ENCODE assay signal across 37 cellular contexts in the genomic region with DNA sequence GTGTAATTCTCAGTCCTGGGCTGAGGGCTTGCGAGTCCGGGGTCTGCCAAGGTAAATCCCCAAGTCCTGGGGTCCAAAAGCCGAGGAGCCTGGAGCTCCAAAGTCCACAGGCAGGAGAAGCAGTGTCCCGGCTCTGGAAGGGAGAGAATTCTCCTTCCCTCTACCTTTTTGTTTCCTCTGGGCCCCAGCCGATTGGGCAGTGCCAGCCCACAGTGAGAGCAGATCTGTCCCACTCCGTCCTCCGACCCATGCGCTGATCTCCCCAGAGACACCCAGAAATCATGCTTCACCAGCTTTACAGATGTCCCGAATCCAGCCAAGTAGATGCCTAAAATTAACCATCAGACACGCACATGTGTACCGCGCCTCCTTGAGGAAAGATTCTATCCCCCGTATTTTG. TPM values are rescaled to one million over a fixed set of nuclear protein-coding genes. Genes with fewer than 3 reads are reported as not detected.
"Had no signal": no experiment of that assay in that cellular context is flagged by ENCODE, and none has a peak within 500 bp of the region (broad histone marks: within the 10 kb centered on the region; RNA-seq: fewer than 3 reads in every experiment).

No MANE protein-coding gene starts in this region.

- H3K36me3 Mint-ChIP-seq: activated CD4-positive, alpha-beta memory T cell treated with anti-CD3 and anti-CD28 coated beads for 36 hours; activated naive CD4-positive, alpha-beta T cell treated with anti-CD3 and anti-CD28 coated beads, Interleukin-2, amount 50 U/mL, for 72 hours; activated naive CD8-positive, alpha-beta T cell treated with anti-CD3 and anti-CD28 coated beads for 36 hours; brain had no signal

- H3K27me3 ChIP-seq: adrenal gland, ascending aorta, cardiac muscle cell had no signal

- H3K27ac ChIP-seq: adrenal gland, ascending aorta, cardiac muscle cell, VCaP had no signal

- H3K9me3 ChIP-seq: adrenal gland, ascending aorta had no signal

- H3K27ac Mint-ChIP-seq: activated B cell treated with CpG ODN at 0.5 μM for 24 hours; activated CD4-positive, alpha-beta memory T cell treated with anti-CD3 and anti-CD28 coated beads for 36 hours; activated CD4-positive, alpha-beta T cell treated with anti-CD3 and anti-CD28 coated beads, Interleukin-2, amount 10 ng/mL, durations not matched to agents 24 days and 14 days; activated CD8-positive, alpha-beta T cell treated with anti-CD3 and anti-CD28 coated beads for 36 hours; activated naive CD4-positive, alpha-beta T cell treated with anti-CD3 and anti-CD28 coated beads for 36 hours; activated naive CD4-positive, alpha-beta T cell treated with anti-CD3 and anti-CD28 coated beads, Interleukin-2, amount 50 U/mL, for 72 hours; activated naive CD8-positive, alpha-beta T cell treated with anti-CD3 and anti-CD28 coated beads for 36 hours; activated T-cell treated with anti-CD3 and anti-CD28 coated beads, Interleukin-2, amount 50 U/mL, for 72 hours; activated T-helper 1 cell treated with anti-CD3 and anti-CD28 coated beads, Interleukin-12 subunit alpha, Interleukin-12 subunit beta, Interleukin-2, Interleukin-4 antibody, amounts not matched to agents 30 ng/mL and 10 ng/mL and 1 ng/mL, durations not matched to agents 14 hours and 24 hours and 36 hours; activated T-helper 17 cell treated with anti-CD3 and anti-CD28 coated beads, Interleukin-2, amount 50 U/mL, for 72 hours; brain; T-helper 1 cell treated with Interleukin-12 subunit alpha and Interleukin-12 subunit beta and Interleukin-4 antibody, amounts not matched to agents 30 μg/mL and 1 μg/mL, for 36 hours; T-helper 2 cell treated with Interferon-gamma antibody and Interleukin-4, amounts not matched to agents 5 μg/mL and 100 μg/mL, for 36 hours had no signal

- H3K27me3 Mint-ChIP-seq: activated CD4-positive, alpha-beta memory T cell treated with anti-CD3 and anti-CD28 coated beads for 36 hours; activated CD8-positive, alpha-beta T cell treated with anti-CD3 and anti-CD28 coated beads for 36 hours; central memory CD8-positive, alpha-beta T cell had no signal

- DNase-seq: activated B cell treated with CpG ODN at 0.5 μM for 24 hours; activated CD4-positive, alpha-beta memory T cell treated with anti-CD3 and anti-CD28 coated beads for 36 hours; activated CD4-positive, alpha-beta T cell treated with anti-CD3 and anti-CD28 coated beads for 4 hours; activated CD4-positive, alpha-beta T cell treated with anti-CD3 and anti-CD28 coated beads, Interleukin-2, amount 10 ng/mL, durations not matched to agents 24 days and 14 days; activated CD4-positive, alpha-beta T cell treated with anti-CD3 and anti-CD28 coated beads, Interleukin-2, amount 50 U/mL, for 1 hour; activated CD4-positive, alpha-beta T cell treated with anti-CD3 and anti-CD28 coated beads, Interleukin-2, amount 50 U/mL, for 4 hours; activated CD4-positive, CD25-positive, alpha-beta regulatory T cell treated with anti-CD3 and anti-CD28 coated beads, Interleukin-2, amount 50 U/mL, for 72 hours; activated CD8-positive, alpha-beta memory T cell treated with anti-CD3 and anti-CD28 coated beads, Interleukin-2, amount 50 U/mL, for 4 hours; activated CD8-positive, alpha-beta T cell treated with anti-CD3 and anti-CD28 coated beads for 36 hours; activated effector memory CD4-positive, alpha-beta T cell treated with anti-CD3 and anti-CD28 coated beads, Interleukin-2, amount 50 U/mL, for 16 hours; activated gamma-delta T cell treated with Interleukin-2 at 50 U/mL for 16 hours; activated naive CD4-positive, alpha-beta T cell; activated naive CD4-positive, alpha-beta T cell treated with anti-CD3 and anti-CD28 coated beads for 36 hours; activated naive CD4-positive, alpha-beta T cell treated with anti-CD3 and anti-CD28 coated beads, Interleukin-2, amount 50 U/mL, for 16 hours; activated naive CD8-positive, alpha-beta T cell treated with anti-CD3 and anti-CD28 coated beads for 36 hours; activated T-cell treated with anti-CD3 and anti-CD28 coated beads for 4 hours; activated T-cell treated with anti-CD3 and anti-CD28 coated beads, Interleukin-2, amount 50 U/mL, for 1 hour; activated T-cell treated with anti-CD3 and anti-CD28 coated beads, Interleukin-2, amount 50 U/mL, for 4 hours; activated T-cell treated with anti-CD3 and anti-CD28 coated beads, Interleukin-2, amount 50 U/mL, for 72 hours; adrenal gland; amniotic stem cell; anterior cingulate cortex; caudate nucleus; T-helper 1 cell; T-helper 2 cell; T-helper 9 cell had no signal

- H3K9me3 Mint-ChIP-seq: activated B cell treated with CpG ODN at 0.5 μM for 24 hours; activated CD4-positive, alpha-beta memory T cell treated with anti-CD3 and anti-CD28 coated beads for 36 hours; activated CD4-positive, alpha-beta T cell treated with anti-CD3 and anti-CD28 coated beads, Interleukin-2, amount 10 ng/mL, durations not matched to agents 24 days and 14 days; activated CD8-positive, alpha-beta T cell treated with anti-CD3 and anti-CD28 coated beads for 36 hours; activated naive CD4-positive, alpha-beta T cell treated with anti-CD3 and anti-CD28 coated beads for 36 hours; activated naive CD4-positive, alpha-beta T cell treated with anti-CD3 and anti-CD28 coated beads, Interleukin-2, amount 50 U/mL, for 72 hours; activated naive CD8-positive, alpha-beta T cell treated with anti-CD3 and anti-CD28 coated beads for 36 hours; activated T-cell treated with anti-CD3 and anti-CD28 coated beads, Interleukin-2, amount 50 U/mL, for 4 hours; activated T-cell treated with anti-CD3 and anti-CD28 coated beads, Interleukin-2, amount 50 U/mL, for 72 hours; activated T-helper 1 cell treated with anti-CD3 and anti-CD28 coated beads, Interleukin-12 subunit alpha, Interleukin-12 subunit beta, Interleukin-2, Interleukin-4 antibody, amounts not matched to agents 30 ng/mL and 10 ng/mL and 1 ng/mL, durations not matched to agents 14 hours and 24 hours and 36 hours; activated T-helper 17 cell treated with anti-CD3 and anti-CD28 coated beads, Interleukin-2, amount 50 U/mL, for 72 hours; central memory CD8-positive, alpha-beta T cell; T-helper 1 cell treated with Interleukin-12 subunit alpha and Interleukin-12 subunit beta and Interleukin-4 antibody, amounts not matched to agents 30 μg/mL and 1 μg/mL, for 36 hours; T-helper 2 cell treated with Interferon-gamma antibody and Interleukin-4, amounts not matched to agents 5 μg/mL and 100 μg/mL, for 36 hours had no signal

- H3K4me3 Mint-ChIP-seq: activated B cell treated with CpG ODN at 0.5 μM for 24 hours; activated CD4-positive, alpha-beta memory T cell treated with anti-CD3 and anti-CD28 coated beads for 36 hours; activated CD4-positive, alpha-beta T cell treated with anti-CD3 and anti-CD28 coated beads, Interleukin-2, amount 10 ng/mL, durations not matched to agents 24 days and 14 days; activated CD8-positive, alpha-beta T cell treated with anti-CD3 and anti-CD28 coated beads for 36 hours; activated naive CD4-positive, alpha-beta T cell treated with anti-CD3 and anti-CD28 coated beads for 36 hours; activated naive CD8-positive, alpha-beta T cell treated with anti-CD3 and anti-CD28 coated beads for 36 hours; activated T-cell treated with anti-CD3 and anti-CD28 coated beads, Interleukin-2, amount 50 U/mL, for 4 hours; activated T-cell treated with anti-CD3 and anti-CD28 coated beads, Interleukin-2, amount 50 U/mL, for 72 hours; activated T-helper 1 cell treated with anti-CD3 and anti-CD28 coated beads, Interleukin-12 subunit alpha, Interleukin-12 subunit beta, Interleukin-2, Interleukin-4 antibody, amounts not matched to agents 30 ng/mL and 10 ng/mL and 1 ng/mL, durations not matched to agents 14 hours and 24 hours and 36 hours; activated T-helper 17 cell treated with anti-CD3 and anti-CD28 coated beads, Interleukin-2, amount 50 U/mL, for 72 hours; brain; central memory CD8-positive, alpha-beta T cell; T-helper 1 cell treated with Interleukin-12 subunit alpha and Interleukin-12 subunit beta and Interleukin-4 antibody, amounts not matched to agents 30 μg/mL and 1 μg/mL, for 36 hours; T-helper 2 cell treated with Interferon-gamma antibody and Interleukin-4, amounts not matched to agents 5 μg/mL and 100 μg/mL, for 36 hours had no signal

- H3K4me3 ChIP-seq: adrenal gland, ascending aorta, cardiac muscle cell had no signal

- H3K4me1 Mint-ChIP-seq: activated B cell treated with CpG ODN at 0.5 μM for 24 hours; activated CD4-positive, alpha-beta T cell treated with anti-CD3 and anti-CD28 coated beads, Interleukin-2, amount 10 ng/mL, durations not matched to agents 24 days and 14 days; activated naive CD8-positive, alpha-beta T cell treated with anti-CD3 and anti-CD28 coated beads for 36 hours; activated T-helper 17 cell treated with anti-CD3 and anti-CD28 coated beads, Interleukin-2, amount 50 U/mL, for 72 hours; central memory CD8-positive, alpha-beta T cell had no signal

- H3K36me3 ChIP-seq: adrenal gland, ascending aorta, cardiac muscle cell had no signal

- H3K4me1 ChIP-seq: adrenal gland, ascending aorta had no signal

RNA-seq across cellular contexts. Expression of a gene that starts 8.1 kb away (rescaled TPM):
- total RNA-seq: activated B cell treated with CpG ODN at 0.5 μM for 24 hours; activated naive CD8-positive, alpha-beta T cell treated with anti-CD3 and anti-CD28 coated beads for 36 hours; bronchial epithelial cell had no signal
